1 cellular context compared by ENCODE assay signal in genomic region chr15:69677403-69677802, GRCh38.
TF ChIP-seq lines count a peak whose summit lies in the region.

No MANE protein-coding gene starts in this region.

TF ChIP-seq in GM12878, 131 proteins besides CTCF, POLR2A, EP300 and RAD21 (continued from another document):
- TF ChIP-seq MYB (IDR thresholded peaks at IDR 0.05; ENCODE audit: borderline replicate concordance, low read depth, low read length) (no peak), IKZF2 (IDR thresholded peaks at IDR 0.05) (peak; percentile 47 to 58; a peak in 3 of 4 replicates), CHD1 (IDR thresholded peaks at IDR 0.05; ENCODE audit: low read depth, low read length) (no peak), NRF1 (conservative IDR thresholded peaks at IDR 0.05; ENCODE audit: low read depth, low read length) (no peak), MTA2 (IDR thresholded peaks at IDR 0.05; ENCODE audit: low read depth) (0 out of 2 replicates have a peak, but pooled peaks have one; percentile 22), SKIL (IDR thresholded peaks at IDR 0.05; ENCODE audit: low read depth, poor library complexity, severe bottlenecking) (no peak), E4F1 (IDR thresholded peaks at IDR 0.05; ENCODE audit: borderline replicate concordance, partially characterized antibody) (no peak), SIX5 (IDR thresholded peaks at IDR 0.05; ENCODE audit: low read depth, low read length, severe bottlenecking) (no peak), ZNF207 (IDR thresholded peaks at IDR 0.05; ENCODE audit: borderline replicate concordance) (no peak), BHLHE40 (IDR thresholded peaks at IDR 0.05; ENCODE audit: borderline replicate concordance in 1 of 2, low read depth in 2 of 2, low read length in 1 of 2) (peak in 1 of 2 experiments; percentile 63; a peak in 1 of 4 replicates), ATF2 (IDR thresholded peaks at IDR 0.05; ENCODE audit: low read length) (no peak), CBX5 (IDR thresholded peaks at IDR 0.05; ENCODE audit: low read depth) (no peak), KDM1A (IDR thresholded peaks at IDR 0.05; ENCODE audit: borderline replicate concordance) (no peak), PRDM15 (CRISPR knock-in tag; IDR thresholded peaks at IDR 0.05) (no peak), PBX3 (IDR thresholded peaks at IDR 0.05; ENCODE audit: insufficient replicate concordance, low read depth, low read length) (no peak), ZNF687 (IDR thresholded peaks at IDR 0.05) (no peak), EGR1 (IDR thresholded peaks at IDR 0.05; ENCODE audit: borderline replicate concordance in 1 of 2, low read depth in 2 of 2, low read length in 2 of 2) (no peak), TBL1XR1 (IDR thresholded peaks at IDR 0.05; ENCODE audit: low read depth, low read length) (no peak), ZNF24 (IDR thresholded peaks at IDR 0.05) (no peak), BRCA1 (IDR thresholded peaks at IDR 0.05; ENCODE audit: low read depth, low read length) (no peak), IRF5 (IDR thresholded peaks at IDR 0.05; ENCODE audit: borderline replicate concordance) (no peak), GABPA (IDR thresholded peaks at IDR 0.05; ENCODE audit: low read depth) (no peak), RBBP5 (conservative IDR thresholded peaks at IDR 0.05) (no peak), MEF2A (IDR thresholded peaks at IDR 0.05; ENCODE audit: insufficient read depth, low read depth, low read length) (no peak), NR2F1 (conservative IDR thresholded peaks at IDR 0.05) (no peak), PAX8 (IDR thresholded peaks at IDR 0.05) (no peak), STAT1 (conservative IDR thresholded peaks at IDR 0.05) (no peak), CEBPB (IDR thresholded peaks at IDR 0.05; ENCODE audit: borderline replicate concordance in 1 of 2, low read depth in 2 of 2, low read length in 2 of 2) (no peak)
TF ChIP-seq in GM12878: peak in this region for 11.
